In genomic region chr13:33508060-33508459, GRCh38 we compare ENCODE assay signal across 16 cellular contexts.
A peak's percentile ranks its signal among the peaks of the same experiment; 100 is the strongest.
DNase-seq lines count a peak whose midpoint lies in the region; ATAC-seq and TF ChIP-seq lines count a peak whose summit lies in the region.
"Had no signal": no experiment of that assay in that cellular context is flagged by ENCODE, and none has a peak within 500 bp of the region (broad histone marks: within the 10 kb centered on the region; RNA-seq: fewer than 3 reads in every experiment).

No MANE protein-coding gene starts in this region.

- no peak overlapping the region for H3K4ac ChIP-seq in IMR-90 (ENCODE audit: low read depth, low read length)

- H3K36me3 ChIP-seq in heart left ventricle = no peaks in the 10 kb centered on the region
- no peaks in the 10 kb centered on the region for H3K36me3 ChIP-seq in IMR-90 (ENCODE audit: control insufficient read depth, insufficient read depth, low read length)
- no peaks in the 10 kb centered on the region for H3K36me3 ChIP-seq in thoracic aorta
- H3K36me3 ChIP-seq in GM23338 (ENCODE audit: insufficient read depth) = no peaks in the 10 kb centered on the region
- H3K36me3 ChIP-seq: BLaER1 had no signal

- no peak overlapping the region for H3K4me3 Mint-ChIP-seq in GM23338
- H3K4me3 Mint-ChIP-seq: CD14-positive monocyte; CD4-positive, alpha-beta memory T cell had no signal

- no peak for TF ChIP-seq CTCF in heart left ventricle (IDR thresholded peaks at IDR 0.05)
- no peak for TF ChIP-seq CTCF in IMR-90 (conservative IDR thresholded peaks at IDR 0.05; ENCODE audit: low read depth, low read length)
- no peak for TF ChIP-seq CTCF in thoracic aorta (IDR thresholded peaks at IDR 0.05)
- TF ChIP-seq CTCF in GM23338 (conservative IDR thresholded peaks at IDR 0.05; ENCODE audit: low read depth in 2 of 2) = no peak

- intact Hi-C loops in heart left ventricle (cut with DNase I) (no loop called here), right cardiac atrium (cut with DNase I) (no loop called here), IMR-90 (cut with micrococcal nuclease) (no loop called here)

- no peak overlapping the region for H2BK120ac ChIP-seq in IMR-90 (ENCODE audit: low read depth, low read length)

- TF ChIP-seq RAD21 in IMR-90 (IDR thresholded peaks at IDR 0.05; ENCODE audit: low read length) = no peak

- no peaks in the 10 kb centered on the region for H3K4me1 Mint-ChIP-seq in GM23338
- H3K4me1 Mint-ChIP-seq: CD4-positive, alpha-beta memory T cell had no signal

- no peak overlapping the region for H4K91ac ChIP-seq in IMR-90 (ENCODE audit: insufficient read depth, low read depth, low read length)

- no peak overlapping the region for H4K5ac ChIP-seq in IMR-90 (ENCODE audit: low read depth, low read length)

- H3K79me2 ChIP-seq in GM23338 (replicated peaks; ENCODE audit: insufficient read depth) = no peaks in the 10 kb centered on the region

- POLR2A ChIA-PET in IMR-90 (lab: Charles Lee; ENCODE audit: unreplicated experiment) = no interaction called here

- H3K79me1 ChIP-seq in IMR-90 (ENCODE audit: low read depth in 1 of 2, low read length in 2 of 2) = no peaks in the 10 kb centered on the region

- no peaks in the 10 kb centered on the region for H3K36me3 Mint-ChIP-seq in GM23338 (ENCODE audit: low read depth)

- no peak overlapping the region for H3K18ac ChIP-seq in IMR-90 (ENCODE audit: low read depth, low read length)

- dilution Hi-C loops in IMR-90 (cut with HindIII; ENCODE audit: low sequenced_read_pairs, unreplicated experiment) = no loop called here

- no peak for ATAC-seq in heart left ventricle
- ATAC-seq in right cardiac atrium = no peak
- ATAC-seq in IMR-90 (ENCODE audit: low read depth) = no peak
- no peak for ATAC-seq in thoracic aorta (ENCODE audit: insufficient number of reproducible peaks, low FRiP score, low read depth)
- no peak for ATAC-seq in GM23338

- H3K27me3 ChIP-seq in heart left ventricle (no peaks in the 10 kb centered on the region), right cardiac atrium (ENCODE audit: control insufficient read depth, insufficient read depth) (no peaks in the 10 kb centered on the region), IMR-90 (ENCODE audit: control insufficient read depth, insufficient read depth, low read length) (no peaks in the 10 kb centered on the region), thoracic aorta (replicated peaks; ENCODE audit: insufficient read depth) (no peaks in the 10 kb centered on the region), GM23338 (ENCODE audit: insufficient read depth) (no peaks in the 10 kb centered on the region)
- H3K27me3 ChIP-seq: BLaER1 had no signal

- no peaks in the 10 kb centered on the region for H3F3A ChIP-seq in GM23338 (replicated peaks; ENCODE audit: low read depth)

- no peak overlapping the region for H2BK15ac ChIP-seq in IMR-90 (ENCODE audit: low read depth, low read length)

- CTCF ChIA-PET in IMR-90 (lab: Yijun Ruan, JAX) = no interaction called here

- H3K27ac ChIP-seq in heart left ventricle (peak overlapping the region in 7 of 12 donors; percentile 25 to 93 (median 90)), right cardiac atrium (ENCODE audit: low read length) (no peak overlapping the region), IMR-90 (ENCODE audit: insufficient read depth, low read length) (no peak overlapping the region), thoracic aorta (peak overlapping the region; percentile 91 to 97), GM23338 (ENCODE audit: low read depth) (no peak overlapping the region)
- H3K27ac ChIP-seq: BLaER1, GM23248 had no signal

- no peak overlapping the region for H2BK5ac ChIP-seq in IMR-90 (ENCODE audit: low read depth, low read length, poor library complexity, severe bottlenecking)

- no peak overlapping the region for H2BK20ac ChIP-seq in IMR-90 (ENCODE audit: low read depth, low read length)

- peak in 1 of 5 donors; percentile 23 for DNase-seq in heart left ventricle
- DNase-seq in right cardiac atrium = no peak
- no peak for DNase-seq in IMR-90
- peak; percentile 58 for DNase-seq in islet precursor cell
- DNase-seq in thoracic aorta (ENCODE audit: low spot score) = no peak
- no peak for DNase-seq in NCI-H82 treated with DMSO at 0.1 percent for 48 hours (lab: John Stamatoyannopoulos, UW; ENCODE audit: unreplicated experiment)
- no peak for DNase-seq in GM23338 (ENCODE audit: low spot score)
- DNase-seq: 8988T; CD4-positive, alpha-beta memory T cell; DMS153; DMS79; GDM1; GM23248; HCEC 1CT had no signal

- no peak overlapping the region for H4K8ac ChIP-seq in IMR-90 (ENCODE audit: low read depth in 2 of 2, low read length in 2 of 2)

- H2AK5ac ChIP-seq in IMR-90 (ENCODE audit: low read depth, low read length) = peak overlapping the region; percentile 68; the same call in 1 of the 2 replicates

- no peaks in the 10 kb centered on the region for H4K20me1 ChIP-seq in IMR-90 (ENCODE audit: insufficient read depth, low read length)
- no peaks in the 10 kb centered on the region for H4K20me1 ChIP-seq in GM23338 (replicated peaks; ENCODE audit: insufficient read depth)
- H4K20me1 ChIP-seq: BLaER1 had no signal

- TF ChIP-seq POLR2A in heart left ventricle (IDR thresholded peaks at IDR 0.05) (no peak), IMR-90 (IDR thresholded peaks at IDR 0.05; ENCODE audit: low read depth, low read length) (no peak)

- H3K23ac ChIP-seq in IMR-90 (ENCODE audit: low read depth, low read length) = no peak overlapping the region

- no peak overlapping the region for H3K9ac ChIP-seq in IMR-90 (ENCODE audit: low read depth, low read length)
- H3K9ac ChIP-seq: BLaER1, GM23248 had no signal

- H3K9me3 Mint-ChIP-seq in GM23338 = peaks cover 7% of the 10 kb centered on the region; the same call in 2 of the 3 replicates

- H3K9me3 ChIP-seq in heart left ventricle = no peaks in the 10 kb centered on the region
- no peaks in the 10 kb centered on the region for H3K9me3 ChIP-seq in right cardiac atrium (ENCODE audit: control insufficient read depth, low read length)
- H3K9me3 ChIP-seq in IMR-90 (ENCODE audit: control insufficient read depth, insufficient read depth, low read length) = peaks cover 2% of the 10 kb centered on the region; the same call in 1 of the 2 replicates
- H3K9me3 ChIP-seq in thoracic aorta = no peaks in the 10 kb centered on the region
- H3K9me3 ChIP-seq: BLaER1 had no signal

- H3K14ac ChIP-seq in IMR-90 (replicated peaks; ENCODE audit: low read depth, low read length) = no peak overlapping the region

- H2AFZ ChIP-seq in IMR-90 (replicated peaks; ENCODE audit: low read length, poor library complexity) (no peak overlapping the region), GM23338 (no peak overlapping the region)
- H2AFZ ChIP-seq: GM23248 had no signal

- peaks cover 11% of the 10 kb centered on the region for H3K9me2 ChIP-seq in GM23338 (ENCODE audit: insufficient read depth)

- in situ Hi-C loops in IMR-90 (cut with MboI; ENCODE audit: low sequenced_read_pairs) = no loop called here

- H3K9me1 ChIP-seq in IMR-90 (ENCODE audit: insufficient read depth, low read length) = no peaks in the 10 kb centered on the region

- no TSS peak for BruUV-seq in IMR-90 (replicated peaks; lab: Mats Ljungman, UMichigan)

- H3K4me3 ChIP-seq in heart left ventricle (no peak overlapping the region), right cardiac atrium (ENCODE audit: low read length) (no peak overlapping the region), IMR-90 (ENCODE audit: insufficient read depth, low read depth, low read length) (no peak overlapping the region), thoracic aorta (no peak overlapping the region), GM23338 (no peak overlapping the region)
- H3K4me3 ChIP-seq: BLaER1, GM23248 had no signal

- 61 to 76% (median 70%) methylated on average over 1 of the region's 1 CpG for WGBS in heart left ventricle, 4 donors
- 81% methylated on average over 1 of the region's 1 CpG for WGBS in right cardiac atrium
- no CpG with 5 or more reads among the region's 1 CpG for WGBS in IMR-90 (ENCODE audit: extremely low coverage in 2 of 2, insufficient read length in 1 of 2), 2 experiments

- no peak overlapping the region for H3K4me2 ChIP-seq in IMR-90 (ENCODE audit: low read depth, low read length)
- H3K4me2 ChIP-seq in GM23338 = no peak overlapping the region
- H3K4me2 ChIP-seq: BLaER1 had no signal

- H3K56ac ChIP-seq in IMR-90 (ENCODE audit: extremely low read depth, insufficient read depth, low read length) = no peak overlapping the region

- H2AK9ac ChIP-seq in IMR-90 (replicated peaks; ENCODE audit: low read depth, low read length, poor library complexity) = no peak overlapping the region

- no peak overlapping the region for H3K27ac Mint-ChIP-seq in GM23338
- H3K27ac Mint-ChIP-seq: CD14-positive monocyte; CD4-positive, alpha-beta memory T cell had no signal

- no peaks in the 10 kb centered on the region for H3K27me3 Mint-ChIP-seq in GM23338 (ENCODE audit: insufficient read depth, low read depth, poor library complexity)

- H3K4me1 ChIP-seq in heart left ventricle = peaks cover 7 to 42% (median 27%) of the 10 kb centered on the region in 12 donors
- H3K4me1 ChIP-seq in right cardiac atrium (ENCODE audit: control insufficient read depth, insufficient read depth, low read length) = peaks cover 12% of the 10 kb centered on the region
- peaks cover 4% of the 10 kb centered on the region for H3K4me1 ChIP-seq in IMR-90 (ENCODE audit: control insufficient read depth, insufficient read depth, low read length)
- H3K4me1 ChIP-seq in thoracic aorta (ENCODE audit: control insufficient read depth in 1 of 2, low read depth in 2 of 2) = peaks cover 19 to 45% of the 10 kb centered on the region in 2 donors
- no peaks in the 10 kb centered on the region for H3K4me1 ChIP-seq in GM23338 (ENCODE audit: insufficient read depth)
- H3K4me1 ChIP-seq: BLaER1 had no signal

TF ChIP-seq in IMR-90, 13 proteins besides CTCF, POLR2A, EP300 and RAD21 (continues in another document):
- no peak for TF ChIP-seq MAFK (IDR thresholded peaks at IDR 0.05; ENCODE audit: low read depth, low read length)
- no peak for TF ChIP-seq USF2 (IDR thresholded peaks at IDR 0.05; ENCODE audit: low read depth, low read length)

Comparison
In these comparisons a context has a peak if more than half of its experiments do, and no peak if none do; other contexts are left out.
1. H3K27ac ChIP-seq: peak in heart left ventricle (7 of 12) and thoracic aorta (2 of 2); none in right cardiac atrium (single experiment), IMR-90 (single experiment) and GM23338 (single experiment).